ENCODE assay signal across 1 cellular context in the genomic region with DNA sequence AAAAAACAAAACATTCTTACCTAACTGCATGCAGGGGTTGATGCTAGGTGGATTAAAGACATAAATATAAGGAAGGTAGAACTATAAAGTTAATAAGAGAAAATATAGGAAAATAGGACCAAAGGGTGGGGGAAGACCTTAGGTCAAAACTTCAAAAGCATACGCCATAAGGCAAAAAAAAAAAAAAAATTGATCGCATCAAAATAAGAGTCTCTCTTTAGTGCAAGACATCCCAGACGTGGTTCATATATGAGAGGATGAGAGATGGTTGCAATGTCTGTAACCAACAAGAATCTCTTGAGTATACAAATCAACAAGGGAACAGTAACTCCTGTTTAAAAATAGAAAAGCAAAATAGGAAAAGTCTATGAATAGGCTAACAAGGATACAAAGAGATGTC.
TF ChIP-seq lines count a peak whose summit lies in the region.

No MANE protein-coding gene starts in this region.

TF ChIP-seq in K562, 482 proteins besides CTCF, POLR2A, EP300 and RAD21:
- TF ChIP-seq MYNN (IDR thresholded peaks at IDR 0.05), result peak; percentile 94
- TF ChIP-seq MYNN (CRISPR knock-in tag; IDR thresholded peaks at IDR 0.05), result no peak
- TF ChIP-seq FOXJ3 (CRISPR knock-in tag; IDR thresholded peaks at IDR 0.05), result no peak
- TF ChIP-seq NFIX (CRISPR knock-in tag; IDR thresholded peaks at IDR 0.05; ENCODE audit: low read depth), result no peak
